Comparison of ENCODE assay signal across 10 cellular contexts in genomic region chr18:49227456-49227855, GRCh38.
DNase-seq lines count a peak whose midpoint lies in the region; ATAC-seq, FAIRE-seq and TF ChIP-seq lines count a peak whose summit lies in the region.
"Had no signal": no experiment of that assay in that cellular context is flagged by ENCODE, and none has a peak within 500 bp of the region (broad histone marks: within the 10 kb centered on the region; RNA-seq: fewer than 3 reads in every experiment).

No MANE protein-coding gene starts in this region.

- no peaks in the 10 kb centered on the region for H3K27me3 Mint-ChIP-seq in T-helper 2 cell treated with Interferon-gamma antibody and Interleukin-4, amounts not matched to agents 5 μg/mL and 100 μg/mL, for 36 hours (ENCODE audit: low read depth)
- H3K27me3 Mint-ChIP-seq: stimulated activated naive CD8-positive, alpha-beta T cell treated with anti-CD3 and anti-CD28 coated beads, Interleukin-15, Interleukin-2, amounts not matched to agents 100 ng/mL and 50 ng/mL, for 24 hours had no signal

- no peaks in the 10 kb centered on the region for H3K9me3 Mint-ChIP-seq in T-helper 2 cell treated with Interferon-gamma antibody and Interleukin-4, amounts not matched to agents 5 μg/mL and 100 μg/mL, for 36 hours
- H3K9me3 Mint-ChIP-seq in activated naive CD4-positive, alpha-beta T cell treated with anti-CD3 and anti-CD28 coated beads, Interleukin-2, amount 50 U/mL, for 72 hours: peaks cover 6 to 8% of the 10 kb centered on the region in 2 donors

- peak; percentile 98 to 99 for ATAC-seq in activated naive CD4-positive, alpha-beta T cell treated with anti-CD3 and anti-CD28 coated beads, Interleukin-2, amount 50 U/mL, for 72 hours
- no peak for ATAC-seq in GM18868 (IDR thresholded peaks at IDR 0.05; ENCODE audit: unreplicated experiment)

- peak; percentile 79 for FAIRE-seq in D721Med (lab: Jason Lieb, UNC)
- FAIRE-seq: RCC 7860 had no signal

- H3K4me1 Mint-ChIP-seq in T-helper 2 cell treated with Interferon-gamma antibody and Interleukin-4, amounts not matched to agents 5 μg/mL and 100 μg/mL, for 36 hours (ENCODE audit: low read depth): peaks cover 47% of the 10 kb centered on the region

- no peak for DNase-seq in D721Med (ENCODE audit: insufficient read length, low spot score)
- peak; percentile 69 for DNase-seq in T-helper 2 cell treated with Interferon-gamma antibody and Interleukin-4, amounts not matched to agents 5 μg/mL and 100 μg/mL, for 36 hours (ENCODE audit: low spot score)
- peak in 1 of 2 donors; percentile 25 for DNase-seq in activated naive CD4-positive, alpha-beta T cell treated with anti-CD3 and anti-CD28 coated beads, Interleukin-2, amount 50 U/mL, for 72 hours (ENCODE audit: low spot score in 2 of 2)
- peak; percentile 5 for DNase-seq in stimulated activated CD4-positive, alpha-beta T cell treated with anti-CD3 and anti-CD28 coated beads, Interleukin-12 subunit alpha, Interleukin-12 subunit beta, amount 100 ng/mL, for 4 hours
- DNase-seq in 8988T: no peak
- no peak for DNase-seq in NCI-H128 (lab: John Stamatoyannopoulos, UW; ENCODE audit: unreplicated experiment)
- DNase-seq in head of caudate nucleus: no peak

- peaks cover 21% of the 10 kb centered on the region for H3K36me3 Mint-ChIP-seq in T-helper 2 cell treated with Interferon-gamma antibody and Interleukin-4, amounts not matched to agents 5 μg/mL and 100 μg/mL, for 36 hours (ENCODE audit: low read depth)
- peaks cover 10 to 14% of the 10 kb centered on the region in 2 donors for H3K36me3 Mint-ChIP-seq in activated naive CD4-positive, alpha-beta T cell treated with anti-CD3 and anti-CD28 coated beads, Interleukin-2, amount 50 U/mL, for 72 hours

- intact Hi-C loops in head of caudate nucleus (cut with DNase I): no loop called here

- H3K27ac Mint-ChIP-seq in T-helper 2 cell treated with Interferon-gamma antibody and Interleukin-4, amounts not matched to agents 5 μg/mL and 100 μg/mL, for 36 hours: peak overlapping the region; percentile 87
- no peak overlapping the region for H3K27ac Mint-ChIP-seq in activated naive CD4-positive, alpha-beta T cell treated with anti-CD3 and anti-CD28 coated beads, Interleukin-2, amount 50 U/mL, for 72 hours
- H3K27ac Mint-ChIP-seq: stimulated activated naive CD8-positive, alpha-beta T cell treated with anti-CD3 and anti-CD28 coated beads, Interleukin-15, Interleukin-2, amounts not matched to agents 100 ng/mL and 50 ng/mL, for 24 hours had no signal

- peak overlapping the region; percentile 63 for H3K4me3 Mint-ChIP-seq in T-helper 2 cell treated with Interferon-gamma antibody and Interleukin-4, amounts not matched to agents 5 μg/mL and 100 μg/mL, for 36 hours
- H3K4me3 Mint-ChIP-seq: stimulated activated naive CD8-positive, alpha-beta T cell treated with anti-CD3 and anti-CD28 coated beads, Interleukin-15, Interleukin-2, amounts not matched to agents 100 ng/mL and 50 ng/mL, for 24 hours had no signal

- no peak for TF ChIP-seq CTCF in D721Med (IDR thresholded peaks at IDR 0.05; ENCODE audit: insufficient read depth, missing control alignments)

Comparison
In these comparisons a context has a peak if more than half of its experiments do, and no peak if none do; other contexts are left out.
1. DNase-seq: peak in T-helper 2 cell treated with Interferon-gamma antibody and Interleukin-4, amounts not matched to agents 5 μg/mL and 100 μg/mL, for 36 hours (single experiment) and stimulated activated CD4-positive, alpha-beta T cell treated with anti-CD3 and anti-CD28 coated beads, Interleukin-12 subunit alpha, Interleukin-12 subunit beta, amount 100 ng/mL, for 4 hours (single experiment); none in D721Med (single experiment), 8988T (single experiment), NCI-H128 (single experiment) and head of caudate nucleus (0 of 42).